Comparison of ENCODE assay signal across 8 cellular contexts in the genomic region with DNA sequence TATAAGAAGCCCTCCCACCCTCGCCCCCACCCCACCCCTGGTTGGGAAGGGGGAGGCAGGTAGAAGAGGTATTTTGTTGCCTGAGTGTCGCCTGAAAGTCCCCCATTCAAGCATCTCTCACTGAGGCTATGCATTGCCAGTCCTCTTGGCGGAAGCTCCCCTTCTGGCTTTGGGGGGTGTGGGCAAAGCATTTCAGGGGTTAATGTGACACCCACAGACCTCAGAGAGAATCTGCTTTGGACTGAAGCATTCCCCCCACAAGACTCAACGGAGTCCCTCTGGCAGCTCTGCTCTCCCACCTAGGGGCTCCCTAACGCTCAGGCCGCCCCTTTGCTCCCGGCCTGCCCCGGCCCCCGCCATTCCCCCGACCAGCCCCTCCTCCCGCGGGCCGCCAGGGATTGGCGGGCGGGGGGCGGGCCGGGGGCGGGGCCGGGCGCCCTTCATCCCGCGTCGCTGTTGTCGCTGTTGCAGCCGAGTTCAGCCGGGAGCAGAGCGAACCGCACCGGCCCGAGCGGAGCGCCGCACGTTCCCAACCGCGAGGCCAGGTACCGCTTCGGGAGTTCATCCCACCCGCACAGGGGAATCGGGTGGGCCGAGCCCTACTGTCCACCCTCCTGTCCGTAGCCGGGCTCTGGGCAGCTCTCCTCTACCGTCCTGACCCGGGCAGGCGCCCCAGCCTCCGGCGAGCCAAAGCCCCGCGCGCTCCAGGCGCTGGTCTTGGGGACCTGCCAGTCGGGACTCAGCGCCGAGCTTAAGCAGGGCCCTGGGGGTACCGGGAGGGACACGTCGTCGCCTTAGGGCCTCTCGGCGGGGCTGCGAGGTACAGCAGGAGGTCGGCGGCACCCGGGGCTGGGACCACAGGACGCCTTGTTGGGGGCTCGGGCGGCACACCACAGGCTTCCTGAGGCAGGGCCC. TPM values are rescaled to one million over a fixed set of nuclear protein-coding genes. Genes with fewer than 3 reads are reported as not detected.
A peak's percentile ranks its signal among the peaks of the same experiment; 100 is the strongest.
DNase-seq lines count a peak whose midpoint lies in the region; ATAC-seq, FAIRE-seq and TF ChIP-seq lines count a peak whose summit lies in the region.

A gene (plus strand): TSS at position 468 of the 915 bp plus-strand sequence. CDS start 8,929 bp downstream, outside the sequence.

- H3K9me2 ChIP-seq in OCI-LY1 (ENCODE audit: low read depth, low read length): no peaks in the 10 kb centered on the region

- FAIRE-seq in D721Med (lab: Jason Lieb, UNC): no peak

- no peak within 1 kb of the TSS for H3K9ac ChIP-seq in OCI-LY1 (ENCODE audit: low read length)

- DNase-seq in D721Med (ENCODE audit: insufficient read length, low spot score) (peak; percentile 96), naive B cell (no peak), NCI-H2029 (lab: John Stamatoyannopoulos, UW) (no peak), cerebellar nuclear complex (lab: John Stamatoyannopoulos, UW) (no peak), NCI-H524 treated with DMSO at 0.1 percent for 48 hours (lab: John Stamatoyannopoulos, UW) (no peak)
- no peak for DNase-seq in effector memory CD4-positive, alpha-beta T cell

- H3K9me3 ChIP-seq in OCI-LY1 (ENCODE audit: low read length): no peaks in the 10 kb centered on the region
- H3K9me3 ChIP-seq in effector memory CD4-positive, alpha-beta T cell (ENCODE audit: control insufficient read depth, low read length): no peaks in the 10 kb centered on the region

- H3K27ac ChIP-seq in OCI-LY1 (ENCODE audit: low read depth, low read length, poor library complexity, severe bottlenecking): no peak within 1 kb of the TSS
- H3K27ac ChIP-seq in effector memory CD4-positive, alpha-beta T cell (ENCODE audit: insufficient read depth, low read length, poor library complexity, severe bottlenecking): no peak within 1 kb of the TSS

- TF ChIP-seq CTCF in D721Med (IDR thresholded peaks at IDR 0.05; ENCODE audit: insufficient read depth, missing control alignments) (no peak), OCI-LY1 (IDR thresholded peaks at IDR 0.05; ENCODE audit: low read length) (no peak)

- ATAC-seq in naive B cell (ENCODE audit: low read depth in 2 of 2): peak; percentile 31 to 43
- no peak for ATAC-seq in HG03571 (IDR thresholded peaks at IDR 0.05; ENCODE audit: unreplicated experiment)

- H3K4me3 Mint-ChIP-seq in naive B cell: peak within 1 kb of the TSS in 7 of 8 donors; percentile 16 to 81 (median 52)

- H3K27me3 ChIP-seq in OCI-LY1 (ENCODE audit: insufficient read depth, low read length): peaks cover 16% of the 10 kb centered on the region
- peaks cover 39% of the 10 kb centered on the region for H3K27me3 ChIP-seq in effector memory CD4-positive, alpha-beta T cell (replicated peaks; ENCODE audit: control insufficient read depth, insufficient read depth, low read length, poor library complexity, severe bottlenecking)

- H2AFZ ChIP-seq in OCI-LY1 (ENCODE audit: low read length): no peak within 1 kb of the TSS

- H3F3A ChIP-seq in OCI-LY1 (ENCODE audit: insufficient read depth, low read length): no peaks in the 10 kb centered on the region

- no peaks in the 10 kb centered on the region for H3K4me1 ChIP-seq in OCI-LY1 (ENCODE audit: insufficient read depth, low read length, severe bottlenecking)
- peaks cover 14% of the 10 kb centered on the region for H3K4me1 ChIP-seq in effector memory CD4-positive, alpha-beta T cell (ENCODE audit: control insufficient read depth, insufficient read depth, low read length, poor library complexity, severe bottlenecking)

- no peaks in the 10 kb centered on the region for H3K79me2 ChIP-seq in OCI-LY1 (ENCODE audit: insufficient read depth, low read length)

- H3K36me3 ChIP-seq in OCI-LY1 (ENCODE audit: insufficient read depth, low read length): no peaks in the 10 kb centered on the region
- no peaks in the 10 kb centered on the region for H3K36me3 ChIP-seq in effector memory CD4-positive, alpha-beta T cell (ENCODE audit: control insufficient read depth, insufficient read depth, low read length)

- H3K4me3 ChIP-seq in OCI-LY1 (ENCODE audit: low read depth, low read length, poor library complexity, severe bottlenecking): no peak within 1 kb of the TSS
- H3K4me3 ChIP-seq in effector memory CD4-positive, alpha-beta T cell (ENCODE audit: insufficient read depth, low read depth, low read length, poor library complexity, severe bottlenecking): peak within 1 kb of the TSS; percentile 39

- H3K27ac Mint-ChIP-seq in naive B cell: no peak within 1 kb of the TSS

- peaks cover 0 to 4% (median 3%) of the 10 kb centered on the region in 3 donors for H3K4me1 Mint-ChIP-seq in naive B cell

- no peaks in the 10 kb centered on the region; the same call in 1 of the 2 replicates for H4K20me1 ChIP-seq in OCI-LY1 (ENCODE audit: insufficient read depth, low read length)

- H3K27me3 Mint-ChIP-seq in naive B cell: peaks cover 32 to 75% (median 57%) of the 10 kb centered on the region in 3 donors

- H3K4me2 ChIP-seq in OCI-LY1 (ENCODE audit: low read length): peak within 1 kb of the TSS; percentile 4; the same call in 1 of the 2 replicates

- peaks cover 0 to 2% (median 0%) of the 10 kb centered on the region in 7 donors for H3K9me3 Mint-ChIP-seq in naive B cell

- peaks cover 0 to 9% of the 10 kb centered on the region in 2 donors for H3K36me3 Mint-ChIP-seq in naive B cell

RNA-seq across cellular contexts. Expression of the gene that starts here (rescaled TPM):
- not detected for polyA plus RNA-seq in naive B cell (ENCODE audit: low read depth in 6 of 6)

Comparison
In these comparisons a context has a peak if more than half of its experiments do, and no peak if none do; other contexts are left out.
1. Peak in ATAC-seq in naive B cell; RNA of the gene not detected or under 1 TPM.